1 cellular context compared by ENCODE assay signal in the genomic region with DNA sequence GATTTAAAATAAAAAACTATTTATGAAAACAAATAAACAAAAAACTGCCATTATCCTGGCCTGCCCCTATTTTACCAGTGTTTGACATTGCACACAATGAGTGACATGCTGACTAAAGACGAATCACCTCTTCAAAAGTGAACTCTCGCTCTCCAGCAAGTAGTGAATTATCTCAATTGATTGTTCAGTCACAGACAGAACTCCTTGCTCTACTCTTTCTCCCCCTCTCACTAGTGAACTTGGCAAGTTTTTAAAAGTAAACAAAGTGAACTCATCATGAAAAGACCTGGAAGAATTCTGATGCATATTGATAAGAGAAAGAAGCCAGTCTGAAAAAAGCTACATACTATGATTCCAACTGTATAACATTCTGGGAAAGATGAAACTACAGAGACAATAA.
TF ChIP-seq lines count a peak whose summit lies in the region.

No MANE protein-coding gene starts in this region.

TF ChIP-seq in K562, 482 proteins besides CTCF, POLR2A, EP300 and RAD21:
- no peak for TF ChIP-seq POLR2AphosphoS5 (IDR thresholded peaks at IDR 0.05; ENCODE audit: control insufficient read depth, insufficient read depth, low read depth, low read length)
- TF ChIP-seq, protein P1, sequence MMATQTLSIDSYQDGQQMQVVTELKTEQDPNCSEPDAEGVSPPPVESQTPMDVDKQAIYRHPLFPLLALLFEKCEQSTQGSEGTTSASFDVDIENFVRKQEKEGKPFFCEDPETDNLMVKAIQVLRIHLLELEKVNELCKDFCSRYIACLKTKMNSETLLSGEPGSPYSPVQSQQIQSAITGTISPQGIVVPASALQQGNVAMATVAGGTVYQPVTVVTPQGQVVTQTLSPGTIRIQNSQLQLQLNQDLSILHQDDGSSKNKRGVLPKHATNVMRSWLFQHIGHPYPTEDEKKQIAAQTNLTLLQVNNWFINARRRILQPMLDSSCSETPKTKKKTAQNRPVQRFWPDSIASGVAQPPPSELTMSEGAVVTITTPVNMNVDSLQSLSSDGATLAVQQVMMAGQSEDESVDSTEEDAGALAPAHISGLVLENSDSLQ (IDR thresholded peaks at IDR 0.05) = 0 out of 2 replicates have a peak, but pooled peaks have one; percentile 7
